Comparison of ENCODE assay signal across 10 cellular contexts in the genomic region with DNA sequence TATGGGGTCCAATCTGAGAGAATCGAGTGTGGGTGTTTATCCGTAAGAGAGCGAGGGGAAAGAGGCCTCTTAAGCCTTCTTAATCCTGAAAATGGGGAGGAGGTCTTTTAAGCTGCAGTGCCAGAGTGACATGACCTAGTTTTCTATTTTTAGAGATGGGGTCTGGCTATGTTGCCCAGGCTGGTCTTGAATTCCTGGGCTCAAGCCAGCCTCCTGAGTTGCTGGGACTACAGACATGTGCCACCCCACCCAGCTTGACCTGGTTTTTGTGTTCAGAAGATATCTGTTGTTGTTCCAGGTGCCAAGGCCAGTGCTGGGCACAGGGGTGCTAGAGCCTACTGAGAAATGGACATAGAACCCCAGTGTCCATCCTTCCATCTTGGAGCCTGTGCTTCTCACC. TPM values are rescaled to one million over a fixed set of nuclear protein-coding genes. Genes with fewer than 3 reads are reported as not detected.
DNase-seq lines count a peak whose midpoint lies in the region; TF ChIP-seq lines count a peak whose summit lies in the region.
"Had no signal": no experiment of that assay in that cellular context is flagged by ENCODE, and none has a peak within 500 bp of the region (broad histone marks: within the 10 kb centered on the region; RNA-seq: fewer than 3 reads in every experiment).

No MANE protein-coding gene starts in this region.

- no peaks in the 10 kb centered on the region for H3K27me3 Mint-ChIP-seq in activated T-cell treated with anti-CD3 and anti-CD28 coated beads, Interleukin-2, amount 50 U/mL, for 24 hours

- 86% methylated on average over 3 of the region's 3 CpGs for WGBS in hepatocyte (ENCODE audit: low lambda C conversion rate, missing lambda C conversion rate)
- WGBS in stomach, 5 donors, result 82 to 87% (median 83%) methylated on average over 3 of the region's 3 CpGs

- no peak for TF ChIP-seq POLR2A in stomach (IDR thresholded peaks at IDR 0.05)

- peak overlapping the region; percentile 94 for H3K4me2 ChIP-seq in hepatocyte

- no peaks in the 10 kb centered on the region for H4K20me1 ChIP-seq in hepatocyte (ENCODE audit: insufficient read depth, poor library complexity, severe bottlenecking)

- H3K4me3 ChIP-seq in WERI-Rb-1 (ENCODE audit: low read depth, low read length) (no peak overlapping the region), hepatocyte (no peak overlapping the region), stomach smooth muscle (ENCODE audit: low read length in 2 of 2) (peak overlapping the region in 1 of 2 donors; percentile 93), stomach (peak overlapping the region in 2 of 4 donors; percentile 84 to 86)

- H3K79me2 ChIP-seq in hepatocyte, result peaks cover 16% of the 10 kb centered on the region

- peak overlapping the region; percentile 23 to 95 for H3K9ac ChIP-seq in stomach smooth muscle (ENCODE audit: low read length in 2 of 2)

- peaks cover 39% of the 10 kb centered on the region for H3K36me3 ChIP-seq in WERI-Rb-1
- no peaks in the 10 kb centered on the region for H3K36me3 ChIP-seq in hepatocyte (replicated peaks; ENCODE audit: insufficient read depth, low read depth)
- H3K36me3 ChIP-seq in stomach smooth muscle (ENCODE audit: control insufficient read depth in 2 of 2, insufficient read depth in 2 of 2, low read length in 2 of 2), result peaks cover 7 to 15% of the 10 kb centered on the region in 2 donors
- peaks cover 4 to 35% (median 30%) of the 10 kb centered on the region in 4 donors for H3K36me3 ChIP-seq in stomach

- TF ChIP-seq CTCF in WERI-Rb-1 (IDR thresholded peaks at IDR 0.05; ENCODE audit: low read depth, low read length), result no peak
- TF ChIP-seq CTCF in hepatocyte (IDR thresholded peaks at IDR 0.05; ENCODE audit: poor library complexity), result no peak
- no peak for TF ChIP-seq CTCF in stomach (IDR thresholded peaks at IDR 0.05)

- H3K9me3 ChIP-seq in WERI-Rb-1 (ENCODE audit: severe bottlenecking) (no peaks in the 10 kb centered on the region), hepatocyte (ENCODE audit: low read depth) (no peaks in the 10 kb centered on the region), stomach smooth muscle (ENCODE audit: control insufficient read depth in 2 of 2, low read length in 2 of 2) (no peaks in the 10 kb centered on the region), stomach (no peaks in the 10 kb centered on the region)

- H3K27ac Mint-ChIP-seq in activated T-cell treated with anti-CD3 and anti-CD28 coated beads, Interleukin-2, amount 50 U/mL, for 24 hours, result peak overlapping the region; percentile 97

- DNase-seq in activated T-cell treated with anti-CD3 and anti-CD28 coated beads, Interleukin-2, amount 50 U/mL, for 24 hours, result no peak
- DNase-seq in activated T-cell treated with anti-CD3 and anti-CD28 coated beads, Interleukin-2, amount 50 U/mL, for 48 hours, result no peak
- DNase-seq in WERI-Rb-1 (no peak), hepatocyte (ENCODE audit: low spot score) (no peak), iPS-NIHi7 (ENCODE audit: extremely low spot score) (no peak), amniotic stem cell (lab: John Stamatoyannopoulos, UW) (no peak), stomach (no peak)
- DNase-seq: NCI-H524 treated with DMSO at 0.1 percent for 48 hours, T-helper 9 cell had no signal

- H3K9me3 Mint-ChIP-seq in activated T-cell treated with anti-CD3 and anti-CD28 coated beads, Interleukin-2, amount 50 U/mL, for 24 hours, result no peaks in the 10 kb centered on the region

- peak overlapping the region; percentile 84 for H3K4me3 Mint-ChIP-seq in activated T-cell treated with anti-CD3 and anti-CD28 coated beads, Interleukin-2, amount 50 U/mL, for 24 hours

- TF ChIP-seq EP300 in stomach (IDR thresholded peaks at IDR 0.05), result no peak

- H3K4me1 Mint-ChIP-seq in activated T-cell treated with anti-CD3 and anti-CD28 coated beads, Interleukin-2, amount 50 U/mL, for 24 hours (ENCODE audit: low read depth), result peaks cover 25% of the 10 kb centered on the region

- peaks cover 26% of the 10 kb centered on the region for H3K36me3 Mint-ChIP-seq in activated T-cell treated with anti-CD3 and anti-CD28 coated beads, Interleukin-2, amount 50 U/mL, for 24 hours (ENCODE audit: low read depth)

- H3K4me1 ChIP-seq in hepatocyte (ENCODE audit: insufficient read depth) (peaks cover 12% of the 10 kb centered on the region), stomach smooth muscle (ENCODE audit: control insufficient read depth, insufficient read depth, low read length) (peaks cover 28% of the 10 kb centered on the region), stomach (peaks cover 17 to 57% (median 43%) of the 10 kb centered on the region in 4 donors)

- intact Hi-C loops in stomach (cut with DNase I; ENCODE audit: low total_unique reads), result no loop called here

- H3K27me3 ChIP-seq in WERI-Rb-1 (ENCODE audit: insufficient read depth, low read depth, severe bottlenecking) (no peaks in the 10 kb centered on the region), hepatocyte (no peaks in the 10 kb centered on the region), stomach smooth muscle (ENCODE audit: control insufficient read depth in 1 of 2, insufficient read depth in 2 of 2, low read length in 2 of 2) (no peaks in the 10 kb centered on the region), stomach (no peaks in the 10 kb centered on the region)

- H3K9me2 ChIP-seq in hepatocyte (replicated peaks; ENCODE audit: insufficient read depth), result no peaks in the 10 kb centered on the region

- peak overlapping the region; percentile 56; the same call in 1 of the 2 replicates for H3K27ac ChIP-seq in WERI-Rb-1
- H3K27ac ChIP-seq in hepatocyte, result no peak overlapping the region
- H3K27ac ChIP-seq in stomach smooth muscle (ENCODE audit: low read length), result peak overlapping the region; percentile 18
- H3K27ac ChIP-seq in stomach, result peak overlapping the region in 2 of 5 donors; percentile 94 to 98

- H2AFZ ChIP-seq in hepatocyte, result no peak overlapping the region

RNA-seq across cellular contexts. Expression of a gene that starts 1.4 kb away (rescaled TPM):
- total RNA-seq in hepatocyte (52.0 and 74.3 TPM in 2 replicates), stomach (100 to 1,000 TPM in 1 of 5 donors, 10 to 100 TPM in 4; 40.4 to 343 (median 70.1) TPM)
- polyA plus RNA-seq in hepatocyte (122 and 125 TPM in 2 replicates), stomach (100 to 1,000 TPM; 114 to 207 (median 137) TPM)

RNA-seq across cellular contexts. Expression of a gene that starts 2.6 kb away (rescaled TPM):
- total RNA-seq in hepatocyte (17.0 and 25.2 TPM in 2 replicates), stomach (10 to 100 TPM in 2 of 5 donors, 1 to 10 TPM in 3; 2.9 to 58.8 (median 8.5) TPM)
- polyA plus RNA-seq in hepatocyte (62.4 and 63.9 TPM in 2 replicates), stomach (10 to 100 TPM; 18.8 to 23.4 (median 21.2) TPM)

RNA-seq across cellular contexts. Expression of a gene that starts 8.0 kb away (rescaled TPM):
- total RNA-seq in hepatocyte (not detected in 2 replicates), stomach (not detected)
- polyA plus RNA-seq in hepatocyte (not detected in 2 replicates), stomach (not detected)

RNA-seq across cellular contexts. Expression of a gene that starts 17.1 kb away (rescaled TPM):
- total RNA-seq in hepatocyte (not detected in 2 replicates), stomach (10 to 100 TPM in 1 of 5 donors, not detected in 4; 11.3 TPM)
- polyA plus RNA-seq in hepatocyte (0.46 and 0.96 TPM in 2 replicates), stomach (1 to 10 TPM in 2 of 3 donors, under 1 TPM in 1; 0.18 to 5.2 (median 1.7) TPM)

RNA-seq across cellular contexts. Expression of a gene that starts 22.2 kb away (rescaled TPM):
- total RNA-seq in hepatocyte (52.1 and 62.0 TPM in 2 replicates), stomach (100 to 1,000 TPM in 3 of 5 donors, 10 to 100 TPM in 2; 45.5 to 685 (median 142) TPM)
- polyA plus RNA-seq in hepatocyte (51.3 and 57.4 TPM in 2 replicates), stomach (10 to 100 TPM; 63.5 to 86.6 (median 82.5) TPM)
